In the genomic region with DNA sequence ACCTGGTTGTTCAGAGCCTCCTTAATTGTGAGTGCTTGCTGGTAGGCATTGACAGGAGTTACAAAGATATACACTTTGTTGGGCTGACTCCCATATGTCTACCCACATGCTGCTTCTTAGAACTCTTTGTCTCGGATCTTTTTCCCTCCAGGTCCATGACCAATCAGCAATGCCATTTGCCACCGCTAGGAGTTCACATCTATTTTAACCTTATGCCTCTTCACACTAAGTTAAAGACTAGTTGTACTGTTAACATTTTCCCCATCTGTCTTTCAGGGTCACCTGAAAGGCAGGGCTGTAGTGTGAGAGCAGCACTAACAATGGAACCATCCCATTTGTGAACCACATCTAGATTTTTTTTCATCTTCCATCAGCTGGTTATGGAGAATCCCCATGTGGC, we compare ENCODE assay signal across 28 cellular contexts.
DNase-seq lines count a peak whose midpoint lies in the region; ATAC-seq, FAIRE-seq and TF ChIP-seq lines count a peak whose summit lies in the region.
"Had no signal": no experiment of that assay in that cellular context is flagged by ENCODE, and none has a peak within 500 bp of the region (broad histone marks: within the 10 kb centered on the region; RNA-seq: fewer than 3 reads in every experiment).

No MANE protein-coding gene starts in this region.

- 5% methylated on average over 2 of the region's 2 CpGs for WGBS in K562 (ENCODE audit: insufficient coverage, low coverage, missing lambda C conversion rate)
- WGBS in tibial nerve, 2 donors = 59 to 64% methylated on average over 2 of the region's 2 CpGs

- H4K20me1 ChIP-seq in K562 (replicated peaks; ENCODE audit: control insufficient read depth, insufficient read depth, low read length) = no peaks in the 10 kb centered on the region; the same call in 1 of the 2 replicates
- H4K20me1 ChIP-seq: BLaER1 had no signal

- peak; percentile 23 for TF ChIP-seq CTCF in AG04450 (IDR thresholded peaks at IDR 0.05; ENCODE audit: low read depth, low read length)
- TF ChIP-seq CTCF in GM12872 (IDR thresholded peaks at IDR 0.05; ENCODE audit: insufficient read depth, low read depth, low read length) = peak; percentile 12; the same call in 1 of the 3 replicates
- TF ChIP-seq CTCF in NB4 (IDR thresholded peaks at IDR 0.05; ENCODE audit: low read depth, low read length) = peak; percentile 23
- TF ChIP-seq CTCF in K562 (IDR thresholded peaks at IDR 0.05 in 2 of 3, conservative IDR thresholded peaks at IDR 0.05 in 1 of 3; ENCODE audit: insufficient read depth in 2 of 3, low read depth in 1 of 3, low read length in 3 of 3) = peak; percentile 25 to 56 (median 33); a peak in 5 of 6 replicates
- no peak for TF ChIP-seq CTCF in tibial nerve (IDR thresholded peaks at IDR 0.05)

- no peaks in the 10 kb centered on the region for H3K4me1 ChIP-seq in K562 (replicated peaks in 1 of 2; ENCODE audit: control insufficient read depth in 2 of 2, insufficient read depth in 2 of 2, low read length in 2 of 2)
- peaks cover 9% of the 10 kb centered on the region; the same call in 1 of the 2 replicates for H3K4me1 ChIP-seq in HAP-1
- H3K4me1 ChIP-seq in tibial nerve = no peaks in the 10 kb centered on the region
- H3K4me1 ChIP-seq: A549, BLaER1, colonic mucosa, esophagus squamous epithelium, sigmoid colon had no signal

- H3K4me3 ChIP-seq in AG04450 (ENCODE audit: low read depth, low read length) = no peak overlapping the region
- no peak overlapping the region for H3K4me3 ChIP-seq in NB4 (ENCODE audit: low read depth, low read length)
- no peak overlapping the region for H3K4me3 ChIP-seq in K562
- no peak overlapping the region for H3K4me3 ChIP-seq in HAP-1
- no peak overlapping the region for H3K4me3 ChIP-seq in tibial nerve
- H3K4me3 ChIP-seq: A549, BLaER1, colonic mucosa, esophagus squamous epithelium, neural progenitor cell, sigmoid colon, SK-N-MC had no signal

- H2AFZ ChIP-seq in K562 (ENCODE audit: low read depth, low read length) = no peak overlapping the region
- H2AFZ ChIP-seq: neural progenitor cell had no signal

- TF ChIP-seq EP300 in K562 (IDR thresholded peaks at IDR 0.05; ENCODE audit: low read length) (no peak), tibial nerve (IDR thresholded peaks at IDR 0.05) (no peak)

- H3K9me3 ChIP-seq in AG04450 (ENCODE audit: control insufficient read depth, insufficient read depth, low read length) (no peaks in the 10 kb centered on the region; the same call in 1 of the 2 replicates), K562 (replicated peaks; ENCODE audit: control insufficient read depth, insufficient read depth, low read depth, low read length) (no peaks in the 10 kb centered on the region), HAP-1 (no peaks in the 10 kb centered on the region), tibial nerve (peaks cover 0 to 14% (median 0%) of the 10 kb centered on the region in 4 donors)
- H3K9me3 ChIP-seq: A549, BLaER1, colonic mucosa, esophagus squamous epithelium, sigmoid colon had no signal

- no peak overlapping the region for H3K4me2 ChIP-seq in K562 (ENCODE audit: insufficient read depth, low read length)
- H3K4me2 ChIP-seq: A549, BLaER1, neural progenitor cell had no signal

- no peak for FAIRE-seq in K562 (lab: Jason Lieb, UNC)
- FAIRE-seq: A549 had no signal

- no peak overlapping the region for H3K9ac ChIP-seq in K562 (ENCODE audit: insufficient read depth in 1 of 2, low read depth in 2 of 2, low read length in 2 of 2)
- H3K9ac ChIP-seq: BLaER1, neural progenitor cell had no signal

- no peak for DNase-seq in AG04450 (ENCODE audit: low read depth, low spot score)
- no peak for DNase-seq in NB4 (ENCODE audit: low read depth)
- peak; percentile 4 to 37 (median 26) for DNase-seq in K562 (ENCODE audit: extremely low read depth in 1 of 4, low spot score in 3 of 4)
- DNase-seq in HAP-1 (ENCODE audit: low spot score in 2 of 2) = no peak
- no peak for DNase-seq in tibial nerve (ENCODE audit: low spot score in 2 of 2)
- DNase-seq in NCI-H2196 treated with DMSO at 0.1 percent for 48 hours (lab: John Stamatoyannopoulos, UW; ENCODE audit: unreplicated experiment) = no peak
- DNase-seq: activated B cell treated with CpG ODN at 0.5 μM for 24 hours; activated CD4-positive, alpha-beta T cell treated with anti-CD3 and anti-CD28 coated beads, Interleukin-2, amount 50 U/mL, for 4 hours; activated CD8-positive, alpha-beta memory T cell treated with anti-CD3 and anti-CD28 coated beads, Interleukin-2, amount 50 U/mL, for 48 hours; activated effector memory CD4-positive, alpha-beta T cell treated with anti-CD3 and anti-CD28 coated beads, Interleukin-2, amount 50 U/mL, for 16 hours; activated naive CD8-positive, alpha-beta T cell treated with anti-CD3 and anti-CD28 coated beads, Interleukin-2, amount 50 U/mL, for 24 hours; colonic mucosa; effector memory CD8-positive, alpha-beta T cell; EL; esophagus squamous epithelium; kidney glomerular epithelial cell; MV-4-11; NCI-H1930; NCI-H446; NK-92 treated with Interleukin-12 subunit alpha and Interleukin-12 subunit beta, amount 100 ng/mL, for 24 hours; RPMI8226; sigmoid colon had no signal

- no peaks in the 10 kb centered on the region for H3K36me3 ChIP-seq in K562 (ENCODE audit: control insufficient read depth, insufficient read depth, low read length)
- H3K36me3 ChIP-seq in HAP-1 (replicated peaks) = no peaks in the 10 kb centered on the region
- H3K36me3 ChIP-seq in tibial nerve = no peaks in the 10 kb centered on the region
- H3K36me3 ChIP-seq: BLaER1, colonic mucosa, esophagus squamous epithelium, neural progenitor cell, sigmoid colon had no signal

- in situ Hi-C loops in K562 (cut with MboI) = no loop called here
- in situ Hi-C loops in HAP-1 (cut with MboI; ENCODE audit: low sequenced_read_pairs) = no loop called here

- no peak for TF ChIP-seq POLR2A in NB4 (IDR thresholded peaks at IDR 0.05; ENCODE audit: extremely low read depth, insufficient read length)
- TF ChIP-seq POLR2A in K562 (conservative IDR thresholded peaks at IDR 0.05) = no peak
- TF ChIP-seq POLR2A in tibial nerve (IDR thresholded peaks at IDR 0.05) = no peak

- no peak for TF ChIP-seq RAD21 in K562 (CRISPR knock-in tag; conservative IDR thresholded peaks at IDR 0.05 in 1 of 2, IDR thresholded peaks at IDR 0.05 in 1 of 2)

- no TSS peak for BruUV-seq in K562 (replicated peaks; lab: Mats Ljungman, UMichigan)

- ATAC-seq in K562 (no peak), HG03354 (IDR thresholded peaks at IDR 0.05; ENCODE audit: poor library complexity, severe bottlenecking, unreplicated experiment) (no peak)
- ATAC-seq: activated naive CD8-positive, alpha-beta T cell treated with anti-CD3 and anti-CD28 coated beads, Interleukin-2, amount 50 U/mL, for 24 hours; effector memory CD8-positive, alpha-beta T cell had no signal

- H3K27ac ChIP-seq in AG04450 (ENCODE audit: low read depth, low read length) (no peak overlapping the region), K562 (ENCODE audit: extremely low read depth, low read depth, low read length) (no peak overlapping the region), tibial nerve (no peak overlapping the region)
- H3K27ac ChIP-seq: A549, BLaER1, colonic mucosa, esophagus squamous epithelium, neural progenitor cell, sigmoid colon, SK-N-MC had no signal

- CTCF ChIA-PET in AG04450 (lab: Charles Lee) = no interaction called here
- CTCF ChIA-PET in K562 (lab: Yijun Ruan, JAX; ENCODE audit: low intra/inter-chr PET ratio) = no interaction called here

- POLR2A ChIA-PET in AG04450 (lab: Yijun Ruan, JAX) = no interaction called here
- POLR2A ChIA-PET in K562 (lab: Yijun Ruan, JAX) = no interaction called here

- H3K27me3 ChIP-seq in AG04450 (ENCODE audit: control insufficient read depth, insufficient read depth, low read length) (peaks cover 7% of the 10 kb centered on the region), K562 (ENCODE audit: control insufficient read depth in 2 of 2, insufficient read depth in 2 of 2, low read length in 2 of 2) (peaks cover 0 to 8% of the 10 kb centered on the region in 2 experiments; a peak in 1 of 5 replicates), HAP-1 (ENCODE audit: low read depth) (peaks cover 22% of the 10 kb centered on the region), tibial nerve (no peaks in the 10 kb centered on the region)
- H3K27me3 ChIP-seq: BLaER1, colonic mucosa, neural progenitor cell, sigmoid colon had no signal

- H3K9me1 ChIP-seq in K562 (ENCODE audit: control insufficient read depth, insufficient read depth, low read length) = no peaks in the 10 kb centered on the region

- intact Hi-C loops in K562 (cut with micrococcal nuclease) = no loop called here

- no peaks in the 10 kb centered on the region for H3K79me2 ChIP-seq in K562 (ENCODE audit: control insufficient read depth, insufficient read depth, low read length)

TF ChIP-seq in K562, 482 proteins besides CTCF, POLR2A, EP300 and RAD21 (continues in another document):
- TF ChIP-seq, protein P1, sequence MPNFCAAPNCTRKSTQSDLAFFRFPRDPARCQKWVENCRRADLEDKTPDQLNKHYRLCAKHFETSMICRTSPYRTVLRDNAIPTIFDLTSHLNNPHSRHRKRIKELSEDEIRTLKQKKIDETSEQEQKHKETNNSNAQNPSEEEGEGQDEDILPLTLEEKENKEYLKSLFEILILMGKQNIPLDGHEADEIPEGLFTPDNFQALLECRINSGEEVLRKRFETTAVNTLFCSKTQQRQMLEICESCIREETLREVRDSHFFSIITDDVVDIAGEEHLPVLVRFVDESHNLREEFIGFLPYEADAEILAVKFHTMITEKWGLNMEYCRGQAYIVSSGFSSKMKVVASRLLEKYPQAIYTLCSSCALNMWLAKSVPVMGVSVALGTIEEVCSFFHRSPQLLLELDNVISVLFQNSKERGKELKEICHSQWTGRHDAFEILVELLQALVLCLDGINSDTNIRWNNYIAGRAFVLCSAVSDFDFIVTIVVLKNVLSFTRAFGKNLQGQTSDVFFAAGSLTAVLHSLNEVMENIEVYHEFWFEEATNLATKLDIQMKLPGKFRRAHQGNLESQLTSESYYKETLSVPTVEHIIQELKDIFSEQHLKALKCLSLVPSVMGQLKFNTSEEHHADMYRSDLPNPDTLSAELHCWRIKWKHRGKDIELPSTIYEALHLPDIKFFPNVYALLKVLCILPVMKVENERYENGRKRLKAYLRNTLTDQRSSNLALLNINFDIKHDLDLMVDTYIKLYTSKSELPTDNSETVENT (CRISPR knock-in tag; IDR thresholded peaks at IDR 0.05) = no peak
- TF ChIP-seq ZNF232 (CRISPR knock-in tag; IDR thresholded peaks at IDR 0.05) = no peak

Comparison
In these comparisons a context has a peak if more than half of its experiments do, and no peak if none do; other contexts are left out.
1. DNase-seq: peak in K562 (4 of 4); none in AG04450 (single experiment), NB4 (single experiment), HAP-1 (0 of 2), tibial nerve (0 of 2) and NCI-H2196 treated with DMSO at 0.1 percent for 48 hours (single experiment).
2. CTCF ChIP-seq: peak in AG04450 (single experiment), GM12872 (single experiment), NB4 (single experiment) and K562 (3 of 3); none in tibial nerve (0 of 5).